Comparison of ENCODE assay signal across 25 cellular contexts in genomic region chr1:165315481-165315880, GRCh38. TPM values are rescaled to one million over a fixed set of nuclear protein-coding genes. Genes with fewer than 3 reads are reported as not detected.
"Had no signal": no experiment of that assay in that cellular context is flagged by ENCODE, and none has a peak within 500 bp of the region (broad histone marks: within the 10 kb centered on the region; RNA-seq: fewer than 3 reads in every experiment).

No MANE protein-coding gene starts in this region.

- H3K9me2 ChIP-seq: SK-N-SH had no signal

- H3K4me1 ChIP-seq: SJSA1 had no signal

- H3K4me3 ChIP-seq: K562, SJSA1 had no signal

- H3K27ac ChIP-seq: SJSA1 had no signal

- H3K36me3 ChIP-seq: SJSA1 had no signal

- DNase-seq: IMR-90, MV-4-11, NCI-H1092, NCI-H1105 treated with DMSO at 0.1 percent for 48 hours, NCI-H1417 treated with DMSO at 0.1 percent for 48 hours, NCI-H146, NCI-H1694 treated with DMSO at 0.1 percent for 48 hours, NCI-H1930, NCI-H2081, NCI-H2107, NCI-H2227 treated with DMSO at 0.1 percent for 48 hours, NCI-H524, NCI-H526 treated with DMSO at 0.1 percent for 48 hours, NCI-H748 treated with DMSO at 0.1 percent for 48 hours, Right ventricle myocardium superior, RPMI8226, SIG-M5, SK-N-SH had no signal

- H3K9me3 ChIP-seq: SJSA1, SK-N-SH had no signal

- H3K4me2 ChIP-seq: SK-N-SH had no signal

- H3K27me3 ChIP-seq: SJSA1 had no signal

- H3K9ac ChIP-seq: SK-N-SH had no signal

- ATAC-seq: HepG2, K562 had no signal

RNA-seq across cellular contexts. Expression of gene LMX1A, which starts 41.0 kb away (rescaled TPM):
- total RNA-seq: HT1080, IMR-90, K562, LHCN-M2, MCF 10A, NCI-H460, Right ventricle myocardium superior, SJSA1 had no signal
- polyA plus RNA-seq: HepG2, IMR-90, K562, SK-N-SH had no signal
